ENCODE assay signal across 4 cellular contexts in genomic region chr1:94825936-94826335, GRCh38. TPM values are rescaled to one million over a fixed set of nuclear protein-coding genes. Genes with fewer than 3 reads are reported as not detected.
"Had no signal": no experiment of that assay in that cellular context is flagged by ENCODE, and none has a peak within 500 bp of the region (broad histone marks: within the 10 kb centered on the region; RNA-seq: fewer than 3 reads in every experiment).

No MANE protein-coding gene starts in this region.

- H3K4me3 ChIP-seq: GM23338 had no signal

- DNase-seq: H9, HCEC 1CT had no signal

- H3K36me3 Mint-ChIP-seq: IgD-negative memory B cell had no signal

- H3K27ac Mint-ChIP-seq: GM23338, H9, IgD-negative memory B cell had no signal

- H3K9me3 Mint-ChIP-seq: GM23338, H9 had no signal

- H3K4me3 Mint-ChIP-seq: GM23338, H9, IgD-negative memory B cell had no signal

RNA-seq across cellular contexts. Expression of gene SLC44A3, which starts 5.8 kb away (rescaled TPM):
- polyA plus RNA-seq: IgD-negative memory B cell had no signal
